9 cellular contexts compared by ENCODE assay signal in genomic region chr5:154368041-154368800, GRCh38.
DNase-seq lines count a peak whose midpoint lies in the region; ATAC-seq, FAIRE-seq and TF ChIP-seq lines count a peak whose summit lies in the region.
"Had no signal": no experiment of that assay in that cellular context is flagged by ENCODE, and none has a peak within 500 bp of the region (broad histone marks: within the 10 kb centered on the region; RNA-seq: fewer than 3 reads in every experiment).

No MANE protein-coding gene starts in this region.

- H3K27ac ChIP-seq in esophagus squamous epithelium (peak overlapping the region in 3 of 4 donors; percentile 13 to 61 (median 42)), neural cell (ENCODE audit: low read length) (peak overlapping the region; percentile 37)

- TF ChIP-seq EP300 in neural cell (conservative IDR thresholded peaks at IDR 0.05; ENCODE audit: poor library complexity, severe bottlenecking), result no peak

- no peaks in the 10 kb centered on the region for H3F3A ChIP-seq in neural cell (ENCODE audit: insufficient read depth, low read length, poor library complexity, severe bottlenecking)

- H3K9ac ChIP-seq in neural cell (ENCODE audit: low read length), result no peak overlapping the region

- peaks cover 5 to 40% (median 7%) of the 10 kb centered on the region in 3 donors for H3K4me1 ChIP-seq in esophagus squamous epithelium

- H3K9me3 ChIP-seq in esophagus squamous epithelium, result no peaks in the 10 kb centered on the region
- no peaks in the 10 kb centered on the region for H3K9me3 ChIP-seq in neural cell (ENCODE audit: low read length)

- TF ChIP-seq CTCF in esophagus squamous epithelium (IDR thresholded peaks at IDR 0.05), result no peak
- TF ChIP-seq CTCF in neural cell (IDR thresholded peaks at IDR 0.05; ENCODE audit: poor library complexity, severe bottlenecking), result no peak
- TF ChIP-seq CTCF in GM10266 (IDR thresholded peaks at IDR 0.05; ENCODE audit: control insufficient read depth, insufficient read depth, low read depth, missing control alignments), result no peak

- no peaks in the 10 kb centered on the region for H3K79me2 ChIP-seq in neural cell (replicated peaks; ENCODE audit: insufficient read depth, low read length)

- 47 to 50% methylated on average over 6 of the region's 6 CpGs for WGBS in esophagus squamous epithelium, 2 donors

- no peak for ATAC-seq in HG02798 (IDR thresholded peaks at IDR 0.05; ENCODE audit: poor library complexity, unreplicated experiment)
- ATAC-seq in GM18511 (IDR thresholded peaks at IDR 0.05; ENCODE audit: unreplicated experiment), result no peak

- no peaks in the 10 kb centered on the region for H3K36me3 ChIP-seq in esophagus squamous epithelium
- no peaks in the 10 kb centered on the region for H3K36me3 ChIP-seq in neural cell (ENCODE audit: insufficient read depth, low read length)

- no peaks in the 10 kb centered on the region for H3K27me3 ChIP-seq in esophagus squamous epithelium
- H3K27me3 ChIP-seq in neural cell (ENCODE audit: insufficient read depth, low read depth, low read length), result no peaks in the 10 kb centered on the region

- FAIRE-seq in RCC 7860 (lab: Jason Lieb, UNC), result peak; percentile 95
- FAIRE-seq: endometrium had no signal

- no peak overlapping the region for H3K4me2 ChIP-seq in neural cell (ENCODE audit: low read length)

- intact Hi-C loops in esophagus squamous epithelium (cut with DNase I), result no loop called here

- no peaks in the 10 kb centered on the region for H3K9me2 ChIP-seq in neural cell (ENCODE audit: insufficient read depth, low read length)

- no peaks in the 10 kb centered on the region for H4K20me1 ChIP-seq in neural cell (ENCODE audit: insufficient read depth)

- TF ChIP-seq RAD21 in neural cell (conservative IDR thresholded peaks at IDR 0.05), result no peak

- no peak for TF ChIP-seq POLR2A in esophagus squamous epithelium (IDR thresholded peaks at IDR 0.05)

- no peak overlapping the region for H2AFZ ChIP-seq in neural cell (ENCODE audit: low read depth, low read length)

- DNase-seq in COLO829 (ENCODE audit: low spot score) (peak; percentile 78), RCC 7860 (ENCODE audit: low spot score) (peak; percentile 87), esophagus squamous epithelium (lab: John Stamatoyannopoulos, UW) (no peak), GM10266 (ENCODE audit: extremely low spot score) (no peak), D341Med (ENCODE audit: low spot score) (no peak)

- H3K4me3 ChIP-seq in esophagus squamous epithelium (no peak overlapping the region), neural cell (ENCODE audit: low read length) (no peak overlapping the region)

TF ChIP-seq in neural cell, 6 proteins besides CTCF, POLR2A, EP300 and RAD21:
- TF ChIP-seq SMC3 (conservative IDR thresholded peaks at IDR 0.05; ENCODE audit: poor library complexity), result no peak
- TF ChIP-seq MXI1 (conservative IDR thresholded peaks at IDR 0.05; ENCODE audit: poor library complexity, severe bottlenecking), result no peak
- no peak for TF ChIP-seq TAF1 (IDR thresholded peaks at IDR 0.05; ENCODE audit: low read depth)
- TF ChIP-seq POLR2AphosphoS5 (IDR thresholded peaks at IDR 0.05), result no peak
- TF ChIP-seq REST (IDR thresholded peaks at IDR 0.05; ENCODE audit: borderline replicate concordance), result no peak
- no peak for TF ChIP-seq EZH2 (IDR thresholded peaks at IDR 0.05; ENCODE audit: borderline replicate concordance, insufficient read depth, low read length, poor library complexity, severe bottlenecking)

Comparison
In these comparisons a context has a peak if more than half of its experiments do, and no peak if none do; other contexts are left out.
1. DNase-seq: peak in COLO829 (single experiment) and RCC 7860 (single experiment); none in esophagus squamous epithelium (single experiment), GM10266 (single experiment) and D341Med (single experiment).